In genomic region chr16:81595676-81596292, GRCh38 we compare ENCODE assay signal across 19 cellular contexts.
DNase-seq lines count a peak whose midpoint lies in the region; ATAC-seq and TF ChIP-seq lines count a peak whose summit lies in the region.
"Had no signal": no experiment of that assay in that cellular context is flagged by ENCODE, and none has a peak within 500 bp of the region (broad histone marks: within the 10 kb centered on the region; RNA-seq: fewer than 3 reads in every experiment).

No MANE protein-coding gene starts in this region.

- peak; percentile 77 to 87 for ATAC-seq in activated T-cell treated with anti-CD3 and anti-CD28 coated beads, Interleukin-2, amount 50 U/mL, for 72 hours (replicated peaks in 1 of 2)
- ATAC-seq in T-helper 17 cell (peak; percentile 40), HG03520 (IDR thresholded peaks at IDR 0.05; ENCODE audit: unreplicated experiment) (no peak)
- peak; percentile 48 for ATAC-seq in stimulated activated naive CD8-positive, alpha-beta T cell treated with anti-CD3 and anti-CD28 coated beads, Interleukin-15, Interleukin-2, amounts not matched to agents 100 U/mL and 50 U/mL, for 24 hours
- ATAC-seq: HCT116, SK-N-SH treated with all-trans-retinoic acid at 6 μM for 48 hours, upper lobe of right lung had no signal

- no peaks in the 10 kb centered on the region for H3K27me3 Mint-ChIP-seq in activated T-cell treated with anti-CD3 and anti-CD28 coated beads, Interleukin-2, amount 50 U/mL, for 72 hours (ENCODE audit: low read depth)
- H3K27me3 Mint-ChIP-seq in T-helper 17 cell, result no peaks in the 10 kb centered on the region
- H3K27me3 Mint-ChIP-seq: stimulated activated naive CD8-positive, alpha-beta T cell treated with anti-CD3 and anti-CD28 coated beads, Interleukin-15, Interleukin-2, amounts not matched to agents 100 ng/mL and 50 ng/mL, for 24 hours had no signal

- DNase-seq in activated T-cell treated with anti-CD3 and anti-CD28 coated beads, Interleukin-2, amount 50 U/mL, for 72 hours, result no peak
- no peak for DNase-seq in activated T-cell treated with anti-CD3 and anti-CD28 coated beads, Interleukin-2, amount 50 U/mL, for 48 hours
- no peak for DNase-seq in T-helper 17 cell
- DNase-seq in fibroblast of pulmonary artery (ENCODE audit: low read depth), result peak; percentile 37
- no peak for DNase-seq in stimulated activated naive CD8-positive, alpha-beta T cell treated with anti-CD3 and anti-CD28 coated beads, Interleukin-15, Interleukin-2, amounts not matched to agents 100 U/mL and 50 U/mL, for 24 hours
- no peak for DNase-seq in SIG-M5 (lab: John Stamatoyannopoulos, UW)
- no peak for DNase-seq in pons (ENCODE audit: low spot score)
- DNase-seq: activated effector memory CD4-positive, alpha-beta T cell treated with Interleukin-2 at 50 U/mL for 16 hours; KBM-7; midbrain; NCI-H1930; stimulated activated CD4-positive, alpha-beta T cell treated with anti-CD3 and anti-CD28 coated beads, Interleukin-15, amount 100 ng/mL, for 24 hours; upper lobe of right lung had no signal

- H3K27ac Mint-ChIP-seq in activated T-cell treated with anti-CD3 and anti-CD28 coated beads, Interleukin-2, amount 50 U/mL, for 72 hours, result peak overlapping the region; percentile 91
- peak overlapping the region; percentile 89 for H3K27ac Mint-ChIP-seq in T-helper 17 cell
- H3K27ac Mint-ChIP-seq: neural progenitor cell; stimulated activated naive CD8-positive, alpha-beta T cell treated with anti-CD3 and anti-CD28 coated beads, Interleukin-15, Interleukin-2, amounts not matched to agents 100 ng/mL and 50 ng/mL, for 24 hours had no signal

- no peaks in the 10 kb centered on the region for H3K36me3 Mint-ChIP-seq in activated T-cell treated with anti-CD3 and anti-CD28 coated beads, Interleukin-2, amount 50 U/mL, for 72 hours (ENCODE audit: insufficient read depth in 2 of 2)
- H3K36me3 Mint-ChIP-seq in T-helper 17 cell (ENCODE audit: low read depth), result no peaks in the 10 kb centered on the region

- TF ChIP-seq CTCF in fibroblast of pulmonary artery (IDR thresholded peaks at IDR 0.05; ENCODE audit: low read length, missing control alignments), result no peak

- H3K4me3 Mint-ChIP-seq in activated T-cell treated with anti-CD3 and anti-CD28 coated beads, Interleukin-2, amount 50 U/mL, for 72 hours, result peak overlapping the region in 1 of 2 donors; percentile 29
- H3K4me3 Mint-ChIP-seq in T-helper 17 cell, result no peak overlapping the region
- H3K4me3 Mint-ChIP-seq: neural progenitor cell; stimulated activated naive CD8-positive, alpha-beta T cell treated with anti-CD3 and anti-CD28 coated beads, Interleukin-15, Interleukin-2, amounts not matched to agents 100 ng/mL and 50 ng/mL, for 24 hours had no signal

- peaks cover 32% of the 10 kb centered on the region for H3K4me1 Mint-ChIP-seq in activated T-cell treated with anti-CD3 and anti-CD28 coated beads, Interleukin-2, amount 50 U/mL, for 72 hours (ENCODE audit: low read depth)
- H3K4me1 Mint-ChIP-seq in T-helper 17 cell, result peaks cover 23% of the 10 kb centered on the region

- H3K9me3 ChIP-seq in T-helper 17 cell (ENCODE audit: control insufficient read depth, low read length, poor library complexity, severe bottlenecking), result no peaks in the 10 kb centered on the region
- H3K9me3 ChIP-seq: right atrium auricular region, upper lobe of right lung had no signal

- no peak overlapping the region for H3K4me3 ChIP-seq in fibroblast of pulmonary artery (replicated peaks; ENCODE audit: low read depth, low read length)
- H3K4me3 ChIP-seq: neural progenitor cell, right atrium auricular region, upper lobe of right lung had no signal

- peaks cover 0 to 2% of the 10 kb centered on the region in 2 donors for H3K9me3 Mint-ChIP-seq in activated T-cell treated with anti-CD3 and anti-CD28 coated beads, Interleukin-2, amount 50 U/mL, for 72 hours
- H3K9me3 Mint-ChIP-seq: neural progenitor cell; stimulated activated naive CD8-positive, alpha-beta T cell treated with anti-CD3 and anti-CD28 coated beads, Interleukin-15, Interleukin-2, amounts not matched to agents 100 ng/mL and 50 ng/mL, for 24 hours had no signal
